Comparison of ENCODE assay signal across 19 cellular contexts in the genomic region with DNA sequence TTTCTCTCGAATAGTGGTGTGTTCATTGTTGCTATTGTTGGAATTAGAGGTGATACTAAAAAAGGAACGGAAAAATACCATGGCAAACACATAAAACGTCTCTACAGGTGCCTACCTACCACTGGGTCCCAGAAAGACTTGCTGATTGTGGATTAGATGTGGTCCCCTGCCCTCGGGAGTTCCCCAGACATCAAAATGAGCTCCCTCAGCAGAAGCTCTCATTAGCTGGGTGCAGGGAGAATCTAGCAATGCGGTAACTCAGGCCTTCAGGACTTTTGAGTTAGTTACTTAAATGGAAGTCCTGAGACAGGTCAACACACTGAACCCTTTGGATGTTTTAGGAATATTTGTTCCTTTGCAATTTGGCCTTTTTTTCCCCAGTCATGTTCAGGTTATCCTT. TPM values are rescaled to one million over a fixed set of nuclear protein-coding genes. Genes with fewer than 3 reads are reported as not detected.
A peak's percentile ranks its signal among the peaks of the same experiment; 100 is the strongest.
DNase-seq lines count a peak whose midpoint lies in the region; ATAC-seq and TF ChIP-seq lines count a peak whose summit lies in the region.
"Had no signal": no experiment of that assay in that cellular context is flagged by ENCODE, and none has a peak within 500 bp of the region (broad histone marks: within the 10 kb centered on the region; RNA-seq: fewer than 3 reads in every experiment).

No MANE protein-coding gene starts in this region.

- H3K27me3 Mint-ChIP-seq in activated CD4-positive, alpha-beta T cell treated with anti-CD3 and anti-CD28 coated beads, Interleukin-2, amount 10 ng/mL, durations not matched to agents 24 days and 14 days = peaks cover 2% of the 10 kb centered on the region
- peaks cover 5% of the 10 kb centered on the region for H3K27me3 Mint-ChIP-seq in activated CD4-positive, alpha-beta memory T cell treated with anti-CD3 and anti-CD28 coated beads for 36 hours
- H3K27me3 Mint-ChIP-seq in memory B cell = no peaks in the 10 kb centered on the region

- H3K27ac ChIP-seq in OCI-LY7 (ENCODE audit: low read depth, low read length, poor library complexity, severe bottlenecking) (no peak overlapping the region), psoas muscle (no peak overlapping the region)
- H3K27ac ChIP-seq: lower lobe of right lung, skin epidermis, thoracic aorta had no signal

- peaks cover 5% of the 10 kb centered on the region for H3K9me3 Mint-ChIP-seq in activated CD4-positive, alpha-beta T cell treated with anti-CD3 and anti-CD28 coated beads, Interleukin-2, amount 10 ng/mL, durations not matched to agents 24 days and 14 days
- H3K9me3 Mint-ChIP-seq in activated CD4-positive, alpha-beta memory T cell treated with anti-CD3 and anti-CD28 coated beads for 36 hours = peaks cover 3% of the 10 kb centered on the region
- no peaks in the 10 kb centered on the region for H3K9me3 Mint-ChIP-seq in memory B cell

- peaks cover 68% of the 10 kb centered on the region for H3K4me1 Mint-ChIP-seq in activated CD4-positive, alpha-beta T cell treated with anti-CD3 and anti-CD28 coated beads, Interleukin-2, amount 10 ng/mL, durations not matched to agents 24 days and 14 days
- H3K4me1 Mint-ChIP-seq in activated CD4-positive, alpha-beta memory T cell treated with anti-CD3 and anti-CD28 coated beads for 36 hours (ENCODE audit: low read depth) = peaks cover 81% of the 10 kb centered on the region
- H3K4me1 Mint-ChIP-seq in memory B cell = peaks cover 50% of the 10 kb centered on the region

- peak; percentile 25 for TF ChIP-seq POLR2A in GM10847 (IDR thresholded peaks at IDR 0.05; ENCODE audit: extremely low read depth, insufficient read length)

- peaks cover 91% of the 10 kb centered on the region for H3K36me3 Mint-ChIP-seq in activated CD4-positive, alpha-beta T cell treated with anti-CD3 and anti-CD28 coated beads, Interleukin-2, amount 10 ng/mL, durations not matched to agents 24 days and 14 days (ENCODE audit: low read depth)
- H3K36me3 Mint-ChIP-seq in activated CD4-positive, alpha-beta memory T cell treated with anti-CD3 and anti-CD28 coated beads for 36 hours = peaks cover 91% of the 10 kb centered on the region
- peaks cover 40% of the 10 kb centered on the region for H3K36me3 Mint-ChIP-seq in memory B cell

- H3K4me2 ChIP-seq in OCI-LY7 (ENCODE audit: low read length) = no peak overlapping the region

- H3K4me3 ChIP-seq in OCI-LY7 (ENCODE audit: low read depth, low read length, poor library complexity, severe bottlenecking) = no peak overlapping the region
- no peak overlapping the region for H3K4me3 ChIP-seq in psoas muscle
- H3K4me3 ChIP-seq: lower lobe of right lung, skin epidermis, thoracic aorta had no signal

- H3K4me1 ChIP-seq in OCI-LY7 (ENCODE audit: insufficient read depth, low read length, poor library complexity, severe bottlenecking) (peaks cover 62% of the 10 kb centered on the region), psoas muscle (peaks cover 3% of the 10 kb centered on the region)

- peaks cover 96% of the 10 kb centered on the region for H3K36me3 ChIP-seq in OCI-LY7 (ENCODE audit: insufficient read depth, low read length)
- H3K36me3 ChIP-seq in psoas muscle (ENCODE audit: insufficient read depth in 1 of 2, low read depth in 1 of 2) = no peaks in the 10 kb centered on the region
- H3K36me3 ChIP-seq: lower lobe of right lung, thoracic aorta had no signal

- no peak for TF ChIP-seq CTCF in OCI-LY7 (conservative IDR thresholded peaks at IDR 0.05; ENCODE audit: low read length)
- no peak for TF ChIP-seq CTCF in psoas muscle (IDR thresholded peaks at IDR 0.05)

- no TSS peak for BruUV-seq in OCI-LY7 (replicated peaks; lab: Mats Ljungman, UMichigan)

- H2AFZ ChIP-seq in OCI-LY7 (ENCODE audit: low read length) = no peak overlapping the region

- no peaks in the 10 kb centered on the region for H3K9me2 ChIP-seq in OCI-LY7 (ENCODE audit: insufficient read depth, low read length)

- CTCF ChIA-PET in activated CD4-positive, alpha-beta memory T cell treated with anti-CD3 and anti-CD28 coated beads for 36 hours (lab: Charles Lee) = interaction anchor here (0.9 to 1.3 kb wide), 4 partner anchors 48 to 209 kb away, joined by 3 to 4 read pairs (median 3); no protein-coding TSS in a partner anchor
- CTCF ChIA-PET in OCI-LY7 (lab: Charles Lee; ENCODE audit: unreplicated experiment) = no interaction called here

- H3K27ac Mint-ChIP-seq in activated CD4-positive, alpha-beta T cell treated with anti-CD3 and anti-CD28 coated beads, Interleukin-2, amount 10 ng/mL, durations not matched to agents 24 days and 14 days = peak overlapping the region; percentile 86
- H3K27ac Mint-ChIP-seq in activated CD4-positive, alpha-beta memory T cell treated with anti-CD3 and anti-CD28 coated beads for 36 hours = peak overlapping the region; percentile 80
- peak overlapping the region; percentile 83 for H3K27ac Mint-ChIP-seq in memory B cell

- ATAC-seq in memory B cell (ENCODE audit: low read depth) (no peak), psoas muscle (no peak)
- ATAC-seq: lower lobe of right lung had no signal

- H3K27me3 ChIP-seq in psoas muscle (ENCODE audit: insufficient read depth in 3 of 3, low read length in 2 of 3) = peaks cover 0 to 42% (median 14%) of the 10 kb centered on the region in 3 donors

- DNase-seq in activated CD4-positive, alpha-beta T cell treated with anti-CD3 and anti-CD28 coated beads, Interleukin-2, amount 10 ng/mL, durations not matched to agents 24 days and 14 days = no peak
- DNase-seq in activated CD4-positive, alpha-beta T cell treated with anti-CD3 and anti-CD28 coated beads for 1 hour = no peak
- DNase-seq in activated CD4-positive, alpha-beta memory T cell treated with anti-CD3 and anti-CD28 coated beads for 36 hours = no peak
- DNase-seq in memory B cell (ENCODE audit: low spot score in 2 of 2) (no peak), OCI-LY7 (ENCODE audit: low spot score) (no peak), EL (no peak), psoas muscle (no peak)
- DNase-seq: C1 segment of cervical spinal cord; dermis blood vessel endothelial cell; hippocampal formation; islet precursor cell; lower lobe of right lung; NCI-H1930; NCI-H446 treated with DMSO at 0.1 percent for 48 hours; NK-92 treated with Interleukin-12 subunit alpha and Interleukin-12 subunit beta, amount 100 ng/mL, for 24 hours; stimulated activated CD4-positive, alpha-beta T cell treated with anti-CD3 and anti-CD28 coated beads, Interleukin-4, amount 100 ng/mL, for 24 hours had no signal

- H3K79me2 ChIP-seq in OCI-LY7 (ENCODE audit: insufficient read depth, low read depth, low read length) = peaks cover 71% of the 10 kb centered on the region

- intact Hi-C loops in activated CD4-positive, alpha-beta T cell treated with anti-CD3 and anti-CD28 coated beads, Interleukin-2, amount 10 ng/mL, durations not matched to agents 24 days and 14 days (cut with micrococcal nuclease) = loop anchor here (2.0 kb wide), 1 partner anchor 151 kb away; no protein-coding TSS in a partner anchor
- intact Hi-C loops in activated CD4-positive, alpha-beta memory T cell treated with anti-CD3 and anti-CD28 coated beads for 36 hours (cut with micrococcal nuclease) = loop anchor here (10.0 kb wide), 1 partner anchor 387 kb away; no protein-coding TSS in a partner anchor
- intact Hi-C loops in OCI-LY7 (cut with micrococcal nuclease; ENCODE audit: unreplicated experiment) = loop anchor here (2.0 to 10.0 kb wide), 2 partner anchors 209 to 317 kb away; no protein-coding TSS in a partner anchor
- intact Hi-C loops in psoas muscle (cut with DNase I) = no loop called here

- WGBS in psoas muscle, 3 donors = 72 to 77% (median 73%) methylated on average over 5 of the region's 5 CpGs

- POLR2A ChIA-PET in activated CD4-positive, alpha-beta memory T cell treated with anti-CD3 and anti-CD28 coated beads for 36 hours (lab: Charles Lee) = interaction anchor here (0.8 to 11.8 kb wide), 12 partner anchors 5 to 204 kb away, joined by 3 to 191 read pairs (median 7); partner anchors contain the start of gene IRF4
- POLR2A ChIA-PET in OCI-LY7 (lab: Charles Lee) = interaction anchor here (0.6 to 9.4 kb wide), 8 partner anchors 11 to 1069 kb away, joined by 3 to 95 read pairs (median 4); no protein-coding TSS in a partner anchor

- H3K9me3 ChIP-seq in OCI-LY7 (ENCODE audit: low read length) (no peaks in the 10 kb centered on the region), psoas muscle (no peaks in the 10 kb centered on the region)
- H3K9me3 ChIP-seq: lower lobe of right lung, thoracic aorta had no signal

- H3K4me3 Mint-ChIP-seq in activated CD4-positive, alpha-beta T cell treated with anti-CD3 and anti-CD28 coated beads, Interleukin-2, amount 10 ng/mL, durations not matched to agents 24 days and 14 days = peak overlapping the region; percentile 81
- H3K4me3 Mint-ChIP-seq in activated CD4-positive, alpha-beta memory T cell treated with anti-CD3 and anti-CD28 coated beads for 36 hours = peak overlapping the region; percentile 73
- no peak overlapping the region for H3K4me3 Mint-ChIP-seq in memory B cell

- peaks cover 20% of the 10 kb centered on the region for H4K20me1 ChIP-seq in OCI-LY7 (ENCODE audit: insufficient read depth, low read length)

RNA-seq across cellular contexts. Expression of gene IRF4, which starts 6.1 kb away (rescaled TPM):
- 831 and 846 TPM in 2 replicates for total RNA-seq in activated CD4-positive, alpha-beta T cell treated with anti-CD3 and anti-CD28 coated beads, Interleukin-2, amount 10 ng/mL, durations not matched to agents 24 days and 14 days
- 100 to 1,000 TPM; 689 to 705 TPM for total RNA-seq in activated CD4-positive, alpha-beta memory T cell treated with anti-CD3 and anti-CD28 coated beads for 36 hours
- total RNA-seq in OCI-LY7 (2014; rRNA removed; shearing (Covaris generic)) = 143 and 189 TPM in 2 replicates
- 281 and 291 TPM in 2 replicates for total RNA-seq in OCI-LY7 (2022)
- under 1 TPM; 0.08 to 0.59 (median 0.43) TPM for total RNA-seq in psoas muscle
- under 1 TPM; 0.03 to 0.53 (median 0.08) TPM for polyA plus RNA-seq in psoas muscle
- total RNA-seq: dermis blood vessel endothelial cell had no signal

Comparison
In these comparisons a context has a peak if more than half of its experiments do, and no peak if none do; other contexts are left out.
1. RNA of gene IRF4, which starts 6.1 kb away (total RNA-seq): 831 to 846 TPM in activated CD4-positive, alpha-beta T cell treated with anti-CD3 and anti-CD28 coated beads, Interleukin-2, amount 10 ng/mL, durations not matched to agents 24 days and 14 days, 689 to 705 TPM in activated CD4-positive, alpha-beta memory T cell treated with anti-CD3 and anti-CD28 coated beads for 36 hours and 143 to 291 TPM in OCI-LY7; 0.08 to 0.59 TPM in psoas muscle; every median in the first group is over 10 times any median in the second.
2. intact Hi-C loops: an anchor here in activated CD4-positive, alpha-beta T cell treated with anti-CD3 and anti-CD28 coated beads, Interleukin-2, amount 10 ng/mL, durations not matched to agents 24 days and 14 days (2.0 kb wide), activated CD4-positive, alpha-beta memory T cell treated with anti-CD3 and anti-CD28 coated beads for 36 hours (10.0 kb wide) and OCI-LY7 (2.0 to 10.0 kb wide); none called in psoas muscle.
3. Peak in every context shown above with its lines, with median percentiles within 50 percentile points of each other: H3K27ac Mint-ChIP-seq.